Comparison of ENCODE assay signal across 17 cellular contexts in genomic region chr21:19781881-19782652, GRCh38.
"Had no signal": no experiment of that assay in that cellular context is flagged by ENCODE, and none has a peak within 500 bp of the region (broad histone marks: within the 10 kb centered on the region; RNA-seq: fewer than 3 reads in every experiment).

No MANE protein-coding gene starts in this region.

- H3K79me2 ChIP-seq: hepatocyte had no signal

- H3K9me3 ChIP-seq: thyroid gland had no signal

- H3K4me3 ChIP-seq: esophagus squamous epithelium, hepatocyte, thyroid gland had no signal

- H3K4me1 ChIP-seq: esophagus squamous epithelium, thyroid gland had no signal

- H3K27ac ChIP-seq: esophagus squamous epithelium, hepatocyte, thyroid gland had no signal

- H3K4me2 ChIP-seq: hepatocyte had no signal

- DNase-seq: activated CD4-positive, alpha-beta T cell treated with anti-CD3 and anti-CD28 coated beads, Interleukin-2, amount 50 U/mL, for 1 hour; activated CD8-positive, alpha-beta memory T cell treated with anti-CD3 and anti-CD28 coated beads for 24 hours; activated CD8-positive, alpha-beta memory T cell treated with anti-CD3 and anti-CD28 coated beads, Interleukin-2, amount 50 U/mL, for 48 hours; activated effector memory CD4-positive, alpha-beta T cell treated with anti-CD3 and anti-CD28 coated beads, Interleukin-2, amount 50 U/mL, for 16 hours; activated naive CD4-positive, alpha-beta T cell treated with anti-CD3 and anti-CD28 coated beads, Interleukin-2, amount 50 U/mL, for 16 hours; activated T-cell treated with anti-CD3 and anti-CD28 coated beads, Interleukin-2, amount 50 U/mL, for 48 hours; cerebellar nuclear complex; effector memory CD4-positive, alpha-beta T cell; esophagus squamous epithelium; kidney; nephron progenitor cell; occipital lobe; retina; stimulated activated CD4-positive, alpha-beta T cell treated with anti-CD3 and anti-CD28 coated beads, Interleukin-2, amount 100 ng/mL, for 24 hours; stimulated activated naive CD4-positive, alpha-beta T cell treated with Interleukin-2 at 50 U/mL for 16 hours; thyroid gland had no signal

- H3K27me3 ChIP-seq: esophagus squamous epithelium, hepatocyte, thyroid gland had no signal

- H3K36me3 ChIP-seq: esophagus squamous epithelium, thyroid gland had no signal
